Comparison of ENCODE assay signal across 8 cellular contexts in genomic region chr14:99755629-99756603, GRCh38. TPM values are rescaled to one million over a fixed set of nuclear protein-coding genes. Genes with fewer than 3 reads are reported as not detected.
DNase-seq lines count a peak whose midpoint lies in the region; ATAC-seq and TF ChIP-seq lines count a peak whose summit lies in the region.

No MANE protein-coding gene starts in this region.

- ATAC-seq in right lobe of liver (peak; percentile 87 to 96 (median 94)), HG02642 (IDR thresholded peaks at IDR 0.05; ENCODE audit: poor library complexity, unreplicated experiment) (no peak), HG02973 (IDR thresholded peaks at IDR 0.05; ENCODE audit: unreplicated experiment) (no peak), HG03196 (IDR thresholded peaks at IDR 0.05; ENCODE audit: unreplicated experiment) (no peak)

- peak in 1 of 2 donors; percentile 64 for TF ChIP-seq EP300 in tibial nerve (IDR thresholded peaks at IDR 0.05)

- WGBS in right lobe of liver (ENCODE audit: insufficient coverage, low coverage, low lambda C conversion rate, missing lambda C conversion rate) = 36% methylated on average over 9 of the region's 21 CpGs
- 36 to 45% methylated on average over 14 to 16 of the region's 21 CpGs for WGBS in tibial nerve, 2 donors

- H3K27ac ChIP-seq in right lobe of liver (no peak overlapping the region), tibial nerve (peak overlapping the region in 3 of 4 donors; percentile 57 to 82 (median 66))

- TF ChIP-seq POLR2A in right lobe of liver (IDR thresholded peaks at IDR 0.05) = no peak
- TF ChIP-seq POLR2A in tibial nerve (IDR thresholded peaks at IDR 0.05) = no peak

- no peak overlapping the region for H3K4me3 ChIP-seq in right lobe of liver
- H3K4me3 ChIP-seq in tibial nerve = no peak overlapping the region

- H3K36me3 ChIP-seq in right lobe of liver (no peaks in the 10 kb centered on the region), tibial nerve (no peaks in the 10 kb centered on the region)

- DNase-seq in LHCN-M2 (ENCODE audit: low read depth) = peak; percentile 95
- DNase-seq in dermis blood vessel endothelial cell = peak; percentile 93
- DNase-seq in right lobe of liver = peak; percentile 81 to 91 (median 87)
- DNase-seq in tibial nerve (ENCODE audit: low spot score in 2 of 2) = peak; percentile 79 to 85
- no peak for DNase-seq in stimulated activated CD4-positive, alpha-beta T cell treated with anti-CD3 and anti-CD28 coated beads, Interleukin-1b, Interleukin-23, amount 100 ng/mL, for 48 hours

- H3K27me3 ChIP-seq in right lobe of liver = no peaks in the 10 kb centered on the region
- H3K27me3 ChIP-seq in tibial nerve = no peaks in the 10 kb centered on the region

- H3K4me1 ChIP-seq in right lobe of liver (peaks cover 0 to 14% (median 3%) of the 10 kb centered on the region in 4 donors), tibial nerve (peaks cover 0 to 64% (median 40%) of the 10 kb centered on the region in 4 donors)

- intact Hi-C loops in right lobe of liver (cut with DNase I) = no loop called here

- TF ChIP-seq CTCF in right lobe of liver (IDR thresholded peaks at IDR 0.05) (no peak), tibial nerve (IDR thresholded peaks at IDR 0.05) (peak in 1 of 5 experiments; percentile 12)

- no peaks in the 10 kb centered on the region for H3K9me3 ChIP-seq in right lobe of liver
- H3K9me3 ChIP-seq in tibial nerve = no peaks in the 10 kb centered on the region

RNA-seq across cellular contexts. Expression of gene EML1, which starts 37.3 kb away (rescaled TPM):
- total RNA-seq in LHCN-M2 (2014; rRNA removed) = 27.2 and 27.8 TPM in 2 replicates
- polyA plus RNA-seq in LHCN-M2 (2012) = 7.0 TPM
- 45.8 and 47.1 TPM in 2 replicates for total RNA-seq in dermis blood vessel endothelial cell
- 1 to 10 TPM; 3.3 to 6.8 (median 4.5) TPM for total RNA-seq in right lobe of liver
- 10 to 100 TPM; 32.4 to 82.8 (median 55.2) TPM for total RNA-seq in tibial nerve

Comparison
In these comparisons a context has a peak if more than half of its experiments do, and no peak if none do; other contexts are left out.
1. ATAC-seq: peak in right lobe of liver (4 of 4); none in HG02642 (single experiment), HG02973 (single experiment) and HG03196 (single experiment).
2. H3K27ac ChIP-seq: peak in tibial nerve (3 of 4); none in right lobe of liver (0 of 3).